Comparison of ENCODE assay signal across 23 cellular contexts in the genomic region with DNA sequence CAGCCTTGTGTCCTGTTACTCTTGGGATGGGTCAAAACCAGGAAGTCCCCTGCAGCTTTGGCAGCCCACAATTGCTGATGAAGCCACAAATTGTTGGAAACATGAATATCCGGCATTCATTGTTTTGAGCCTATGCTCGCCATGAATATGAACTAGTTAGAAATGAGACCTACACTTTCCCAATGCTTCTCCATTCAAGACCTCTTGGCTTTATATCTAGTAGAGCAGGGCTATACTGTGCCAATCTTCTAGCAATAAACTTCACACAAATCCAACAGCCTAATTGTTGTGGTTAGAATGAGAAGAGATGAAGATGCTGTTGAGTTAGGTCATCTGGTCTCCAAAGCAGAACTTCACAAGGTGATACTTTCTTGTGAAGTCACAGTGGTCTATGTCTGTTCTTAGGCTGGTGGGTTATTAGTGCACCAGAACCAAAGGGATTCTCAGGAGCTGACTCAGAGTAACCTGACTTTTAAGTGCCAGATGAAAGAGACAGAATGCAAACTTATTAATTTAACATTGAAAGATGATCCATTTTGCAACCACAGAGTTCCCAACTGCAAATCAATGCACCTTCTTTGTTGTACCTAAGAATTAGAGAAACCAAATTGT. TPM values are rescaled to one million over a fixed set of nuclear protein-coding genes. Genes with fewer than 3 reads are reported as not detected.
DNase-seq lines count a peak whose midpoint lies in the region; ATAC-seq, FAIRE-seq and TF ChIP-seq lines count a peak whose summit lies in the region.
"Had no signal": no experiment of that assay in that cellular context is flagged by ENCODE, and none has a peak within 500 bp of the region (broad histone marks: within the 10 kb centered on the region; RNA-seq: fewer than 3 reads in every experiment).

No MANE protein-coding gene starts in this region.

- no TSS peak for BruUV-seq in mammary epithelial cell (replicated peaks; lab: Mats Ljungman, UMichigan)

- ATAC-seq in HG03097 (IDR thresholded peaks at IDR 0.05; ENCODE audit: low FRiP score, unreplicated experiment), result no peak
- ATAC-seq: Right ventricle myocardium inferior had no signal

- H4K20me1 ChIP-seq in mammary epithelial cell (ENCODE audit: insufficient read depth, low read length), result no peaks in the 10 kb centered on the region

- peaks cover 49% of the 10 kb centered on the region for H3K4me1 ChIP-seq in mammary epithelial cell (ENCODE audit: insufficient read depth, low read length)
- no peaks in the 10 kb centered on the region for H3K4me1 ChIP-seq in breast epithelium
- H3K4me1 ChIP-seq: SJSA1 had no signal

- intact Hi-C loops in mammary epithelial cell (cut with micrococcal nuclease) (no loop called here), breast epithelium (cut with DNase I; ENCODE audit: low total_unique reads) (no loop called here)

- H3K36me3 ChIP-seq in mammary epithelial cell (ENCODE audit: insufficient read depth, low read length), result no peaks in the 10 kb centered on the region
- no peaks in the 10 kb centered on the region for H3K36me3 ChIP-seq in breast epithelium
- H3K36me3 ChIP-seq: MG63, SJSA1 had no signal

- CTCF ChIA-PET in mammary epithelial cell (lab: Charles Lee; ENCODE audit: low non-redundant PET), result no interaction called here

- dilution Hi-C loops in mammary epithelial cell (cut with HindIII; ENCODE audit: low sequenced_read_pairs), result loop anchor here (5.0 kb wide), 1 partner anchor 34 kb away; no protein-coding TSS in a partner anchor

- H3K27me3 ChIP-seq in mammary epithelial cell (ENCODE audit: insufficient read depth, low read length) (no peaks in the 10 kb centered on the region), breast epithelium (no peaks in the 10 kb centered on the region)
- H3K27me3 ChIP-seq: MG63, SJSA1 had no signal

- H3K4me3 ChIP-seq in mammary epithelial cell (replicated peaks in 1 of 3; ENCODE audit: insufficient read depth in 1 of 3, low read depth in 2 of 3, low read length in 3 of 3), result no peak overlapping the region
- H3K4me3 ChIP-seq in breast epithelium, result no peak overlapping the region
- H3K4me3 ChIP-seq: MG63, SJSA1 had no signal

- H3K27ac ChIP-seq in mammary epithelial cell (ENCODE audit: insufficient read depth, low read depth, low read length) (peak overlapping the region; percentile 99), breast epithelium (no peak overlapping the region)
- H3K27ac ChIP-seq: 22Rv1, SJSA1 had no signal

- no peak for TF ChIP-seq POLR2A in breast epithelium (IDR thresholded peaks at IDR 0.05)

- 100% methylated on average over 2 of the region's 2 CpGs for WGBS in mammary epithelial cell (ENCODE audit: low coverage, missing lambda C conversion rate)

- H3K9me3 ChIP-seq in mammary epithelial cell (replicated peaks; ENCODE audit: insufficient read depth, low read length), result no peaks in the 10 kb centered on the region
- H3K9me3 ChIP-seq in breast epithelium, result no peaks in the 10 kb centered on the region
- H3K9me3 ChIP-seq: MG63, SJSA1 had no signal

- no peak overlapping the region for H3K9ac ChIP-seq in mammary epithelial cell (ENCODE audit: insufficient read depth, low read length)

- in situ Hi-C loops in mammary epithelial cell (cut with MboI; ENCODE audit: low sequenced_read_pairs in 2 of 2), result loop anchor here (5.0 kb wide), 1 partner anchor 34 kb away; no protein-coding TSS in a partner anchor

- DNase-seq in mammary epithelial cell (peak; percentile 50), breast epithelium (ENCODE audit: low spot score in 2 of 2) (no peak), M059J (ENCODE audit: low read depth) (peak; percentile 18), glomerular visceral epithelial cell (ENCODE audit: extremely low spot score) (peak; percentile 27), urothelium cell line (ENCODE audit: low spot score) (no peak), NCI-H2029 (lab: John Stamatoyannopoulos, UW) (no peak), DMS79 (lab: John Stamatoyannopoulos, UW) (no peak)
- DNase-seq: C1 segment of cervical spinal cord; CD8-positive, alpha-beta memory T cell; DMS53; GOT3; HCEC 1CT; Karpas-422; MG63; NCI-H187; NCI-H524 had no signal

- H3K4me2 ChIP-seq in mammary epithelial cell (ENCODE audit: insufficient read depth, low read depth, low read length), result no peak overlapping the region

- FAIRE-seq in urothelium cell line (lab: Jason Lieb, UNC), result peak; percentile 83
- FAIRE-seq: D721Med had no signal

- H3K79me2 ChIP-seq in mammary epithelial cell (ENCODE audit: insufficient read depth, low read length), result no peaks in the 10 kb centered on the region

- no peak for TF ChIP-seq CTCF in mammary epithelial cell (conservative IDR thresholded peaks at IDR 0.05 in 1 of 2, IDR thresholded peaks at IDR 0.05 in 1 of 2; ENCODE audit: extremely low read depth in 1 of 2, insufficient read depth in 1 of 2, low read depth in 1 of 2, low read length in 2 of 2)
- no peak for TF ChIP-seq CTCF in breast epithelium (IDR thresholded peaks at IDR 0.05)

- no peak overlapping the region for H2AFZ ChIP-seq in mammary epithelial cell (ENCODE audit: low read depth, low read length)

RNA-seq across cellular contexts. Expression of gene KRT23, which starts 13.7 kb away (rescaled TPM):
- total RNA-seq in mammary epithelial cell (10 to 100 TPM in 1 of 2 donors, 1 to 10 TPM in 1; 1.5 to 94.5 TPM), breast epithelium (10 to 100 TPM in 2 of 3 donors, not detected in 1; 37.7 to 57.5 TPM)
- 2.5 TPM for polyA plus RNA-seq in mammary epithelial cell
- polyA minus RNA-seq in mammary epithelial cell, result not detected
- not detected in 2 replicates for total RNA-seq in M059J (2014; rRNA removed; shearing (Covaris generic))
- total RNA-seq: CD8-positive, alpha-beta memory T cell; OCI-LY7; SJSA1; T-helper 1 cell treated with Interleukin-12 subunit alpha and Interleukin-12 subunit beta and Interleukin-4 antibody, amounts not matched to agents 30 ng/mL and 1 ng/mL, for 36 hours had no signal
- polyA plus RNA-seq: CD8-positive, alpha-beta memory T cell had no signal

RNA-seq across cellular contexts. Expression of gene KRT39, which starts 15.6 kb away (rescaled TPM):
- total RNA-seq in mammary epithelial cell (under 1 TPM in 1 of 2 donors, not detected in 1; 0.33 TPM), breast epithelium (not detected)
- polyA plus RNA-seq in mammary epithelial cell, result not detected
- not detected for polyA minus RNA-seq in mammary epithelial cell
- 0.20 TPM in 1 of 2 replicates, not detected in the other for total RNA-seq in M059J (2014; rRNA removed; shearing (Covaris generic))
- total RNA-seq: CD8-positive, alpha-beta memory T cell; OCI-LY7; Right ventricle myocardium inferior; SJSA1; T-helper 1 cell treated with Interleukin-12 subunit alpha and Interleukin-12 subunit beta and Interleukin-4 antibody, amounts not matched to agents 30 ng/mL and 1 ng/mL, for 36 hours had no signal
- polyA plus RNA-seq: CD8-positive, alpha-beta memory T cell had no signal

RNA-seq across cellular contexts. Expression of gene KRT40, which starts 33.0 kb away (rescaled TPM):
- total RNA-seq in mammary epithelial cell, result under 1 TPM in 1 of 2 donors, not detected in 1; under 0.01 TPM
- polyA plus RNA-seq in mammary epithelial cell, result not detected
- not detected for polyA minus RNA-seq in mammary epithelial cell
- under 1 TPM in 1 of 3 donors, not detected in 2; 0.29 TPM for total RNA-seq in breast epithelium
- total RNA-seq in M059J (2014; rRNA removed; shearing (Covaris generic)), result not detected in 2 replicates
- total RNA-seq: CD8-positive, alpha-beta memory T cell; OCI-LY7; Right ventricle myocardium inferior; SJSA1; T-helper 1 cell treated with Interleukin-12 subunit alpha and Interleukin-12 subunit beta and Interleukin-4 antibody, amounts not matched to agents 30 ng/mL and 1 ng/mL, for 36 hours had no signal
- polyA plus RNA-seq: CD8-positive, alpha-beta memory T cell had no signal

RNA-seq across cellular contexts. Expression of gene KRTAP3-3, which starts 42.8 kb away (rescaled TPM):
- total RNA-seq in mammary epithelial cell (not detected), breast epithelium (not detected)
- not detected for polyA plus RNA-seq in mammary epithelial cell
- polyA minus RNA-seq in mammary epithelial cell, result not detected
- 0.22 TPM in 1 of 2 replicates, not detected in the other for total RNA-seq in M059J (2014; rRNA removed; shearing (Covaris generic))
- total RNA-seq: CD8-positive, alpha-beta memory T cell; OCI-LY7; Right ventricle myocardium inferior; SJSA1; T-helper 1 cell treated with Interleukin-12 subunit alpha and Interleukin-12 subunit beta and Interleukin-4 antibody, amounts not matched to agents 30 ng/mL and 1 ng/mL, for 36 hours had no signal
- polyA plus RNA-seq: CD8-positive, alpha-beta memory T cell had no signal

RNA-seq across cellular contexts. Expression of gene KRTAP3-2, which starts 48.6 kb away (rescaled TPM):
- total RNA-seq in mammary epithelial cell (not detected), breast epithelium (not detected)
- polyA plus RNA-seq in mammary epithelial cell, result not detected
- polyA minus RNA-seq in mammary epithelial cell, result not detected
- not detected in 2 replicates for total RNA-seq in M059J (2014; rRNA removed; shearing (Covaris generic))
- total RNA-seq: CD8-positive, alpha-beta memory T cell; OCI-LY7; Right ventricle myocardium inferior; SJSA1; T-helper 1 cell treated with Interleukin-12 subunit alpha and Interleukin-12 subunit beta and Interleukin-4 antibody, amounts not matched to agents 30 ng/mL and 1 ng/mL, for 36 hours had no signal
- polyA plus RNA-seq: CD8-positive, alpha-beta memory T cell had no signal

Comparison
In these comparisons a context has a peak if more than half of its experiments do, and no peak if none do; other contexts are left out.
1. DNase-seq: peak in mammary epithelial cell (single experiment), M059J (single experiment) and glomerular visceral epithelial cell (single experiment); none in breast epithelium (0 of 2), urothelium cell line (single experiment), NCI-H2029 (single experiment) and DMS79 (single experiment).